Comparison of ENCODE assay signal across 31 cellular contexts in genomic region chr15:35111861-35112260, GRCh38. TPM values are rescaled to one million over a fixed set of nuclear protein-coding genes. Genes with fewer than 3 reads are reported as not detected.
"Had no signal": no experiment of that assay in that cellular context is flagged by ENCODE, and none has a peak within 500 bp of the region (broad histone marks: within the 10 kb centered on the region; RNA-seq: fewer than 3 reads in every experiment).

No MANE protein-coding gene starts in this region.

- DNase-seq: colonic mucosa; cortex of kidney; effector CD8-positive, alpha-beta T cell; effector memory CD8-positive, alpha-beta T cell; endodermal cell; erythroblast; esophagus squamous epithelium; foreskin fibroblast; foreskin melanocyte; gastrocnemius medialis; heart left ventricle; hypothalamus; immature natural killer cell; islet precursor cell; kidney; kidney glomerular epithelial cell; left cardiac atrium; left lung; left ventricle myocardium superior; lower lobe of right lung; mesenchymal stem cell; mucosa of descending colon; naive B cell had no signal

- H3K9me3 Mint-ChIP-seq: dendritic cell treated with granulocyte-macrophage colony-stimulating factor and Interleukin-4, amounts not matched to agents 40 ng/mL and 50 ng/mL, for 4 days; effector memory CD8-positive, alpha-beta T cell; endodermal cell; immature natural killer cell; naive B cell had no signal

- H3K4me3 Mint-ChIP-seq: dendritic cell treated with granulocyte-macrophage colony-stimulating factor and Interleukin-4, amounts not matched to agents 40 ng/mL and 50 ng/mL, for 4 days; effector memory CD8-positive, alpha-beta T cell; endodermal cell; immature natural killer cell; mesothelial cell of epicardium had no signal

- H3K27me3 Mint-ChIP-seq: dendritic cell treated with granulocyte-macrophage colony-stimulating factor and Interleukin-4, amounts not matched to agents 40 ng/mL and 50 ng/mL, for 4 days; effector memory CD8-positive, alpha-beta T cell; naive B cell had no signal

- H3K36me3 Mint-ChIP-seq: immature natural killer cell, mesothelial cell of epicardium, naive B cell had no signal

- H3K27ac Mint-ChIP-seq: dendritic cell treated with granulocyte-macrophage colony-stimulating factor and Interleukin-4, amounts not matched to agents 40 ng/mL and 50 ng/mL, for 4 days; effector memory CD8-positive, alpha-beta T cell; endodermal cell; immature natural killer cell; mesothelial cell of epicardium; naive B cell had no signal

- H3K4me1 Mint-ChIP-seq: endodermal cell, immature natural killer cell, naive B cell had no signal

- ATAC-seq: effector memory CD8-positive, alpha-beta T cell; esophagus mucosa; gastrocnemius medialis; heart left ventricle; left cardiac atrium; left lung; left ventricle myocardium superior; lower lobe of right lung; mucosa of descending colon had no signal

RNA-seq across cellular contexts. Expression of gene NANOGP8, which starts 26.8 kb away (rescaled TPM):
- total RNA-seq: colonic mucosa, dermis microvascular lymphatic vessel endothelial cell, gastrocnemius medialis, glomerular endothelial cell, hepatocyte, left cardiac atrium, left ventricle myocardium superior, lung microvascular endothelial cell, mesenteric fat pad had no signal
